In genomic region chr1:160665330-160666078, GRCh38 we compare ENCODE assay signal across 1 cellular context.
A peak's percentile ranks its signal among the peaks of the same experiment; 100 is the strongest.
TF ChIP-seq lines count a peak whose summit lies in the region.

No MANE protein-coding gene starts in this region.

TF ChIP-seq in K562, 482 proteins besides CTCF, POLR2A, EP300 and RAD21 (continued from another document and continues in another):
- TF ChIP-seq ZNF197 (CRISPR knock-in tag; IDR thresholded peaks at IDR 0.05; ENCODE audit: low read depth) (0 out of 2 replicates have a peak, but pooled peaks have one; percentile 43), ZNF589 (CRISPR knock-in tag; IDR thresholded peaks at IDR 0.05; ENCODE audit: low read depth) (peak; percentile 44; the same call in 1 of the 2 replicates), NCOA1 (IDR thresholded peaks at IDR 0.05; ENCODE audit: low read depth) (peak; percentile 76; the same call in 1 of the 2 replicates), GATAD2A (IDR thresholded peaks at IDR 0.05) (no peak; the same call in 1 of the 2 replicates), JUND (IDR thresholded peaks at IDR 0.05; ENCODE audit: borderline replicate concordance, low read depth, low read length) (peak; percentile 46), JUND (tag; IDR thresholded peaks at IDR 0.05; ENCODE audit: borderline replicate concordance, low read depth, low read length) (peak; percentile 54; the same call in 1 of the 3 replicates), EGR1 (conservative IDR thresholded peaks at IDR 0.05) (peak; percentile 96), REST (CRISPR knock-in tag; IDR thresholded peaks at IDR 0.05; ENCODE audit: low read depth) (peak; percentile 57; the same call in 1 of the 2 replicates), ELF4 (CRISPR knock-in tag; IDR thresholded peaks at IDR 0.05) (no peak), ELF1 (tag; IDR thresholded peaks at IDR 0.05) (peak; percentile 71; the same call in 1 of the 2 replicates), BRD9 (IDR thresholded peaks at IDR 0.05; ENCODE audit: low read depth, partially characterized antibody) (peak; percentile 61), MNT (conservative IDR thresholded peaks at IDR 0.05) (peak in 1 of 2 experiments; percentile 51; a peak in 2 of 4 replicates), BRF2 (IDR thresholded peaks at IDR 0.05; ENCODE audit: borderline replicate concordance, insufficient read depth, insufficient read length) (no peak), ESRRB (CRISPR knock-in tag; IDR thresholded peaks at IDR 0.05; ENCODE audit: borderline replicate concordance) (no peak), KLF6 (CRISPR knock-in tag; IDR thresholded peaks at IDR 0.05; ENCODE audit: borderline replicate concordance) (no peak), SOX6 (IDR thresholded peaks at IDR 0.05) (peak; percentile 89), CHD4 (IDR thresholded peaks at IDR 0.05; ENCODE audit: insufficient read depth, insufficient replicate concordance, low read depth, low read length, poor library complexity, severe bottlenecking) (no peak), ZNF239 (CRISPR knock-in tag; IDR thresholded peaks at IDR 0.05) (no peak), DMBX1 (CRISPR knock-in tag; IDR thresholded peaks at IDR 0.05; ENCODE audit: borderline replicate concordance) (no peak; the same call in 1 of the 2 replicates), ZNF639 (CRISPR knock-in tag; conservative IDR thresholded peaks at IDR 0.05 in 1 of 2, IDR thresholded peaks at IDR 0.05 in 1 of 2) (no peak; a peak in 1 of 4 replicates), ZNF143 (CRISPR knock-in tag; IDR thresholded peaks at IDR 0.05) (no peak), NBN (IDR thresholded peaks at IDR 0.05; ENCODE audit: low read depth) (peak; percentile 93), BDP1 (IDR thresholded peaks at IDR 0.05; ENCODE audit: insufficient read depth, insufficient read length) (no peak), RCOR1 (IDR thresholded peaks at IDR 0.05; ENCODE audit: borderline replicate concordance in 1 of 2, low read depth in 2 of 2, low read length in 2 of 2) (peak in 1 of 2 experiments; percentile 90; a peak in 2 of 4 replicates), ATF4 (CRISPR knock-in tag; IDR thresholded peaks at IDR 0.05) (peak; percentile 3; the same call in 1 of the 2 replicates), CXXC5 (CRISPR knock-in tag; IDR thresholded peaks at IDR 0.05) (peak; percentile 21; the same call in 1 of the 2 replicates), ZNF764 (CRISPR knock-in tag; IDR thresholded peaks at IDR 0.05; ENCODE audit: low read depth) (no peak), HMBOX1 (IDR thresholded peaks at IDR 0.05) (peak; percentile 70), SMARCA4 (IDR thresholded peaks at IDR 0.05) (peak; percentile 89), NR2C1 (IDR thresholded peaks at IDR 0.05) (0 out of 2 replicates have a peak, but pooled peaks have one; percentile 24), NR2C1 (tag; IDR thresholded peaks at IDR 0.05) (peak; percentile 25; the same call in 1 of the 2 replicates), AFF1 (IDR thresholded peaks at IDR 0.05; ENCODE audit: low read depth in 1 of 2, partially characterized antibody in 2 of 2) (peak in 1 of 2 experiments; percentile 66), ATF1 (CRISPR knock-in tag; IDR thresholded peaks at IDR 0.05) (no peak), ATF1 (tag; IDR thresholded peaks at IDR 0.05) (peak; percentile 74), RBBP5 (IDR thresholded peaks at IDR 0.05; ENCODE audit: borderline replicate concordance, insufficient read depth, low read length, poor library complexity, severe bottlenecking) (peak; percentile 68), GTF2E2 (tag; IDR thresholded peaks at IDR 0.05) (peak; percentile 70), GABPB1 (CRISPR knock-in tag; IDR thresholded peaks at IDR 0.05) (peak; percentile 33; the same call in 1 of the 2 replicates), ETV1 (tag; conservative IDR thresholded peaks at IDR 0.05; ENCODE audit: low read depth) (peak; percentile 93), POLR2H (tag; IDR thresholded peaks at IDR 0.05; ENCODE audit: low read depth) (peak; percentile 76), MAZ (CRISPR knock-in tag; conservative IDR thresholded peaks at IDR 0.05 in 1 of 2, IDR thresholded peaks at IDR 0.05 in 1 of 2) (peak in 1 of 2 experiments; percentile 82; a peak in 2 of 4 replicates), SAP30 (IDR thresholded peaks at IDR 0.05; ENCODE audit: borderline replicate concordance, insufficient read depth, low read depth, low read length, poor library complexity, severe bottlenecking) (no peak), NCOA6 (IDR thresholded peaks at IDR 0.05) (peak; percentile 53; the same call in 1 of the 2 replicates), CREM (IDR thresholded peaks at IDR 0.05; ENCODE audit: low read depth) (peak; percentile 58), HDAC3 (IDR thresholded peaks at IDR 0.05; ENCODE audit: borderline replicate concordance, partially characterized antibody) (peak; percentile 80), CHAMP1 (IDR thresholded peaks at IDR 0.05) (peak; percentile 70; the same call in 1 of the 2 replicates), EP400 (IDR thresholded peaks at IDR 0.05) (peak; percentile 60), CTBP1 (IDR thresholded peaks at IDR 0.05; ENCODE audit: borderline replicate concordance) (0 out of 2 replicates have a peak, but pooled peaks have one; percentile 51), PRPF4 (IDR thresholded peaks at IDR 0.05; ENCODE audit: insufficient read depth, low read depth, low read length, poor library complexity, severe bottlenecking) (no peak), MBD2 (IDR thresholded peaks at IDR 0.05; ENCODE audit: borderline replicate concordance, low read depth) (no peak), NR4A1 (CRISPR knock-in tag; IDR thresholded peaks at IDR 0.05) (no peak), NR4A1 (tag; IDR thresholded peaks at IDR 0.05) (0 out of 2 replicates have a peak, but pooled peaks have one; percentile 22)
